13 cellular contexts compared by ENCODE assay signal in the genomic region with DNA sequence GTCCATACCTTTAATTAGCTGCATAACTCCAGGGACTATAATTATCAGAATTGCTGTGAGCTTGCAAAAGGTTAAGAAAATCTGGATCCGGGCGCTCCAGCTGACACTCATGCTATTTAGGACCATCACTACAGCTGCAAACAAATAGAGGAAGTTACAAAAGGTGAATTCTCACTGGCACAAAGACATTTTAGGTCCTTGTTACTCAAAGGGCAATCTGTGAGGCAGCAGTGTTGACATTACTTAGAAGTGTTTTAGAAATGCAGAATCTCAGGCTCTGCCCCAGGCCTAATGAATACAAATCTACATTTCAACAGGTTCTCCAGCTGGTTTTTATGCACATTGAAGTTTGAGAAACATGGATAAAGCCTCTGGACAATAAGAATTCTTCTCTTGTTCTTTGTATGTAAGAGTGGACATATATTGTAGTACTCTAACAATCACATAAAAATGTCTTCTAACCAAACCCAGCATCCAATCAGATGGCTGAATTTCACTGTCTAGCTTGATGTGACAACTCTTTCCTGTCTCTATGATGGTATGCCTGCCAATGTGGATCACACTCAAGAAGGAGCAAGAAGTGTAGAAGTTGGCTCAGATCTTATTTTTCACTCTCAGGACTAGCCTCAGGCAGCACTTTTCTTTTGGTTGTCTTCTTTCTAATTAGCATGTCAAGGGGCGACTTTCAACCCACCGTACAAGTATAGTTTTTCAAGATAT. TPM values are rescaled to one million over a fixed set of nuclear protein-coding genes. Genes with fewer than 3 reads are reported as not detected.
DNase-seq lines count a peak whose midpoint lies in the region; ATAC-seq and TF ChIP-seq lines count a peak whose summit lies in the region.
"Had no signal": no experiment of that assay in that cellular context is flagged by ENCODE, and none has a peak within 500 bp of the region (broad histone marks: within the 10 kb centered on the region; RNA-seq: fewer than 3 reads in every experiment).

No MANE protein-coding gene starts in this region.

- DNase-seq in HFFc6 (no peak), NCI-H146 treated with DMSO at 0.1 percent for 48 hours (lab: John Stamatoyannopoulos, UW; ENCODE audit: unreplicated experiment) (peak; percentile 6), endothelial cell (ENCODE audit: low spot score) (no peak), NCI-H526 (lab: John Stamatoyannopoulos, UW) (no peak)
- DNase-seq in activated T-cell treated with anti-CD3 and anti-CD28 coated beads, Interleukin-2, amount 50 U/mL, for 24 hours = no peak
- DNase-seq: activated CD4-positive, alpha-beta T cell treated with anti-CD3 and anti-CD28 coated beads, Interleukin-2, amount 50 U/mL, for 4 hours; DND-41; foreskin keratinocyte; Peyer's patch had no signal

- no peaks in the 10 kb centered on the region for H3K9me3 Mint-ChIP-seq in HFFc6
- H3K9me3 Mint-ChIP-seq in endothelial cell (ENCODE audit: unreplicated experiment) = no peaks in the 10 kb centered on the region
- no peaks in the 10 kb centered on the region for H3K9me3 Mint-ChIP-seq in activated T-cell treated with anti-CD3 and anti-CD28 coated beads, Interleukin-2, amount 50 U/mL, for 24 hours
- H3K9me3 Mint-ChIP-seq: IgD-negative memory B cell had no signal

- H3K36me3 Mint-ChIP-seq in HFFc6 (ENCODE audit: low read depth) = peaks cover 51% of the 10 kb centered on the region
- H3K36me3 Mint-ChIP-seq in endothelial cell (ENCODE audit: low read depth, unreplicated experiment) = no peaks in the 10 kb centered on the region
- H3K36me3 Mint-ChIP-seq in activated T-cell treated with anti-CD3 and anti-CD28 coated beads, Interleukin-2, amount 50 U/mL, for 24 hours (ENCODE audit: low read depth) = no peaks in the 10 kb centered on the region
- H3K36me3 Mint-ChIP-seq: IgD-negative memory B cell had no signal

- TF ChIP-seq CTCF in HFFc6 (IDR thresholded peaks at IDR 0.05) (no peak), endothelial cell (IDR thresholded peaks at IDR 0.05; ENCODE audit: unreplicated experiment) (no peak)

- ATAC-seq in GM18858 (IDR thresholded peaks at IDR 0.05; ENCODE audit: unreplicated experiment) (peak; percentile 44), HG03097 (IDR thresholded peaks at IDR 0.05; ENCODE audit: low FRiP score, unreplicated experiment) (no peak), GM21390 (IDR thresholded peaks at IDR 0.05; ENCODE audit: unreplicated experiment) (no peak)
- ATAC-seq: foreskin keratinocyte had no signal

- H3K27me3 Mint-ChIP-seq in HFFc6 (ENCODE audit: insufficient read depth) (no peaks in the 10 kb centered on the region), endothelial cell (ENCODE audit: unreplicated experiment) (peaks cover 3% of the 10 kb centered on the region)
- no peaks in the 10 kb centered on the region for H3K27me3 Mint-ChIP-seq in activated T-cell treated with anti-CD3 and anti-CD28 coated beads, Interleukin-2, amount 50 U/mL, for 24 hours

- H3K27ac Mint-ChIP-seq in HFFc6 (peak overlapping the region; percentile 62), endothelial cell (ENCODE audit: unreplicated experiment) (peak overlapping the region; percentile 84)
- no peak overlapping the region for H3K27ac Mint-ChIP-seq in activated T-cell treated with anti-CD3 and anti-CD28 coated beads, Interleukin-2, amount 50 U/mL, for 24 hours
- H3K27ac Mint-ChIP-seq: IgD-negative memory B cell had no signal

- H3K4me3 Mint-ChIP-seq in HFFc6 (no peak overlapping the region), endothelial cell (ENCODE audit: unreplicated experiment) (no peak overlapping the region)
- H3K4me3 Mint-ChIP-seq in activated T-cell treated with anti-CD3 and anti-CD28 coated beads, Interleukin-2, amount 50 U/mL, for 24 hours = no peak overlapping the region
- H3K4me3 Mint-ChIP-seq: IgD-negative memory B cell had no signal

- peaks cover 72% of the 10 kb centered on the region for H3K4me1 Mint-ChIP-seq in HFFc6 (ENCODE audit: low read depth)
- H3K4me1 Mint-ChIP-seq in endothelial cell (ENCODE audit: unreplicated experiment) = peaks cover 28% of the 10 kb centered on the region
- H3K4me1 Mint-ChIP-seq in activated T-cell treated with anti-CD3 and anti-CD28 coated beads, Interleukin-2, amount 50 U/mL, for 24 hours (ENCODE audit: low read depth) = no peaks in the 10 kb centered on the region

RNA-seq across cellular contexts. Expression of gene SLC7A11, which starts 18.8 kb away (rescaled TPM):
- 10 to 100 TPM; 12.0 to 66.1 (median 54.1) TPM for total RNA-seq in HFFc6 (2021; fragmentation: NEBNext Ultra II Directional; extraction: Animal tissue kit (Norgen Biotek cat#: 25700))
- total RNA-seq in endothelial cell (ENCODE audit: unreplicated experiment) = 5.1 TPM
